In genomic region chr7:27080844-27081423, GRCh38 we compare ENCODE assay signal across 19 cellular contexts. TPM values are rescaled to one million over a fixed set of nuclear protein-coding genes. Genes with fewer than 3 reads are reported as not detected.
A peak's percentile ranks its signal among the peaks of the same experiment; 100 is the strongest.
DNase-seq lines count a peak whose midpoint lies in the region; ATAC-seq and TF ChIP-seq lines count a peak whose summit lies in the region.
"Had no signal": no experiment of that assay in that cellular context is flagged by ENCODE, and none has a peak within 500 bp of the region (broad histone marks: within the 10 kb centered on the region; RNA-seq: fewer than 3 reads in every experiment).

No MANE protein-coding gene starts in this region.

- intact Hi-C loops in left lung (cut with DNase I), result no loop called here

- H3K4me1 ChIP-seq in RWPE2 (ENCODE audit: insufficient read depth, poor library complexity, severe bottlenecking) (peaks cover 38% of the 10 kb centered on the region), left lung (no peaks in the 10 kb centered on the region), MM.1S (ENCODE audit: low read length) (no peaks in the 10 kb centered on the region)
- H3K4me1 ChIP-seq: body of pancreas, testis had no signal

- no peak overlapping the region for H2AFZ ChIP-seq in MM.1S (ENCODE audit: low read length)
- H2AFZ ChIP-seq: hepatocyte had no signal

- no peaks in the 10 kb centered on the region for H4K20me1 ChIP-seq in MM.1S (ENCODE audit: insufficient read depth, low read length)

- no peaks in the 10 kb centered on the region for H3K36me3 ChIP-seq in RWPE2 (ENCODE audit: low read depth)
- H3K36me3 ChIP-seq in left lung, result no peaks in the 10 kb centered on the region
- H3K36me3 ChIP-seq in MM.1S (replicated peaks; ENCODE audit: insufficient read depth, low read length), result no peaks in the 10 kb centered on the region

- no peaks in the 10 kb centered on the region for H3K9me2 ChIP-seq in MM.1S (replicated peaks; ENCODE audit: insufficient read depth, low read length)

- H3K9ac ChIP-seq in MM.1S (ENCODE audit: low read length), result no peak overlapping the region

- H3K27me3 ChIP-seq in RWPE2 (ENCODE audit: insufficient read depth, poor library complexity, severe bottlenecking), result no peaks in the 10 kb centered on the region
- H3K27me3 ChIP-seq in left lung, result peaks cover under 1 to 5% of the 10 kb centered on the region in 2 donors
- no peaks in the 10 kb centered on the region for H3K27me3 ChIP-seq in MM.1S (replicated peaks; ENCODE audit: insufficient read depth, low read length)
- H3K27me3 ChIP-seq: body of pancreas, hepatocyte, testis had no signal

- ATAC-seq in RWPE2 (ENCODE audit: low read depth), result peak; percentile 92
- ATAC-seq in left lung, result no peak
- ATAC-seq: body of pancreas, natural killer cell had no signal

- TF ChIP-seq CTCF in RWPE2 (IDR thresholded peaks at IDR 0.05; ENCODE audit: poor library complexity, severe bottlenecking) (no peak), left lung (IDR thresholded peaks at IDR 0.05) (no peak), MM.1S (IDR thresholded peaks at IDR 0.05; ENCODE audit: low read length) (no peak)

- no peak overlapping the region for H3K4me2 ChIP-seq in MM.1S (ENCODE audit: low read depth, low read length)
- H3K4me2 ChIP-seq: hepatocyte had no signal

- no peaks in the 10 kb centered on the region for H3F3A ChIP-seq in MM.1S (ENCODE audit: insufficient read depth, low read length)

- H3K4me3 ChIP-seq in RWPE2 (ENCODE audit: severe bottlenecking), result no peak overlapping the region
- no peak overlapping the region for H3K4me3 ChIP-seq in left lung
- H3K4me3 ChIP-seq in MM.1S (ENCODE audit: low read length), result no peak overlapping the region
- H3K4me3 ChIP-seq: body of pancreas, hepatocyte, SK-N-MC, testis had no signal

- H3K27ac ChIP-seq in RWPE2 (ENCODE audit: poor library complexity, severe bottlenecking), result peak overlapping the region; percentile 80
- H3K27ac ChIP-seq in left lung, result no peak overlapping the region
- H3K27ac ChIP-seq in MM.1S (ENCODE audit: low read length), result no peak overlapping the region
- H3K27ac ChIP-seq: body of pancreas, hepatocyte, SK-N-MC, testis had no signal

- peak; percentile 37 for DNase-seq in A172 (ENCODE audit: low spot score)
- peak; percentile 31 for DNase-seq in HCEC 1CT
- DNase-seq in RWPE2 (ENCODE audit: low spot score), result no peak
- DNase-seq in glomerular visceral epithelial cell (ENCODE audit: extremely low spot score), result peak; percentile 40
- DNase-seq in OCI-M2 (lab: John Stamatoyannopoulos, UW; ENCODE audit: unreplicated experiment), result no peak
- no peak for DNase-seq in left lung
- DNase-seq in MM.1S, result no peak
- DNase-seq in activated effector memory CD4-positive, alpha-beta T cell treated with Interleukin-2 at 50 U/mL for 16 hours, result no peak
- DNase-seq: activated B cell treated with CpG ODN at 0.5 μM for 24 hours, body of pancreas, dermis blood vessel endothelial cell, KG1, natural killer cell, NCI-H1436, NCI-H2227 treated with DMSO at 0.1 percent for 48 hours, retina, testis had no signal

- no peaks in the 10 kb centered on the region for H3K79me2 ChIP-seq in MM.1S (ENCODE audit: low read length)
- H3K79me2 ChIP-seq: hepatocyte had no signal

- H3K9me3 ChIP-seq in RWPE2 (ENCODE audit: severe bottlenecking) (no peaks in the 10 kb centered on the region), left lung (no peaks in the 10 kb centered on the region), MM.1S (replicated peaks; ENCODE audit: insufficient read depth, low read length) (no peaks in the 10 kb centered on the region)
- H3K9me3 ChIP-seq: body of pancreas, testis had no signal

RNA-seq across cellular contexts. Expression of gene HOXA1, which starts 14.9 kb away (rescaled TPM):
- total RNA-seq in A172 (2014; rRNA removed; shearing (Covaris generic)), result 0.34 TPM in 1 of 2 replicates, not detected in the other
- total RNA-seq in left lung, result under 1 TPM; 0.50 to 0.60 TPM
- total RNA-seq: body of pancreas had no signal

RNA-seq across cellular contexts. Expression of gene HOXA2, which starts 21.5 kb away (rescaled TPM):
- 0.17 TPM in 1 of 2 replicates, not detected in the other for total RNA-seq in A172 (2014; rRNA removed; shearing (Covaris generic))
- total RNA-seq in left lung, result 1 to 10 TPM in 1 of 2 donors, under 1 TPM in 1; 0.61 to 1.4 TPM
- total RNA-seq: activated B cell treated with CpG ODN at 0.5 μM for 24 hours, hepatocyte, natural killer cell had no signal

RNA-seq across cellular contexts. Expression of gene HOXA4, which starts 49.6 kb away (rescaled TPM):
- total RNA-seq in A172 (2014; rRNA removed; shearing (Covaris generic)), result 2.0 and 3.4 TPM in 2 replicates
- total RNA-seq in left lung, result 1 to 10 TPM; 3.4 to 7.6 TPM

Comparison
In these comparisons a context has a peak if more than half of its experiments do, and no peak if none do; other contexts are left out.
1. DNase-seq: peak in A172 (single experiment), HCEC 1CT (single experiment) and glomerular visceral epithelial cell (single experiment); none in RWPE2 (single experiment), OCI-M2 (single experiment), left lung (0 of 2), MM.1S (single experiment) and activated effector memory CD4-positive, alpha-beta T cell treated with Interleukin-2 at 50 U/mL for 16 hours (single experiment).